Comparison of ENCODE assay signal across 21 cellular contexts in genomic region chr15:51103330-51103729, GRCh38. TPM values are rescaled to one million over a fixed set of nuclear protein-coding genes. Genes with fewer than 3 reads are reported as not detected.
A peak's percentile ranks its signal among the peaks of the same experiment; 100 is the strongest.
DNase-seq lines count a peak whose midpoint lies in the region; ATAC-seq, FAIRE-seq and TF ChIP-seq lines count a peak whose summit lies in the region.
"Had no signal": no experiment of that assay in that cellular context is flagged by ENCODE, and none has a peak within 500 bp of the region (broad histone marks: within the 10 kb centered on the region; RNA-seq: fewer than 3 reads in every experiment).

No MANE protein-coding gene starts in this region.

- TF ChIP-seq CTCF in foreskin fibroblast (IDR thresholded peaks at IDR 0.05; ENCODE audit: low read depth, low read length) = no peak
- TF ChIP-seq CTCF in stomach (IDR thresholded peaks at IDR 0.05) = no peak

- H3K4me3 Mint-ChIP-seq in activated CD4-positive, alpha-beta T cell treated with anti-CD3 and anti-CD28 coated beads, Interleukin-2, amount 10 ng/mL, durations not matched to agents 24 days and 14 days = no peak overlapping the region
- H3K4me3 Mint-ChIP-seq: activated naive CD4-positive, alpha-beta T cell treated with anti-CD3 and anti-CD28 coated beads, Interleukin-2, amount 10 ng/mL, durations not matched to agents 7 days and 5 days; memory B cell; stimulated activated effector memory CD8-positive, alpha-beta T cell treated with anti-CD3 and anti-CD28 coated beads, Interleukin-12 subunit alpha, Interleukin-12 subunit beta, amount 100 ng/mL, for 72 hours; WTC11 had no signal

- H3K9ac ChIP-seq in adipocyte (ENCODE audit: low read length) = no peak overlapping the region

- H3K36me3 Mint-ChIP-seq in activated CD4-positive, alpha-beta T cell treated with anti-CD3 and anti-CD28 coated beads, Interleukin-2, amount 10 ng/mL, durations not matched to agents 24 days and 14 days (ENCODE audit: low read depth) = no peaks in the 10 kb centered on the region
- H3K36me3 Mint-ChIP-seq: activated naive CD4-positive, alpha-beta T cell treated with anti-CD3 and anti-CD28 coated beads, Interleukin-2, amount 10 ng/mL, durations not matched to agents 7 days and 5 days; memory B cell; stimulated activated effector memory CD8-positive, alpha-beta T cell treated with anti-CD3 and anti-CD28 coated beads, Interleukin-12 subunit alpha, Interleukin-12 subunit beta, amount 100 ng/mL, for 72 hours; WTC11 had no signal

- H3K27ac ChIP-seq in stomach = peak overlapping the region in 3 of 5 donors; percentile 51 to 62 (median 56)

- ATAC-seq in GM21360 (IDR thresholded peaks at IDR 0.05; ENCODE audit: unreplicated experiment) = no peak
- ATAC-seq: PC-3; stimulated activated effector memory CD8-positive, alpha-beta T cell treated with anti-CD3 and anti-CD28 coated beads, Interleukin-12 subunit alpha, Interleukin-12 subunit beta, amount 100 ng/mL, for 72 hours; WTC11 had no signal

- H3K9me3 ChIP-seq in adipocyte (ENCODE audit: control insufficient read depth, low read length) (no peaks in the 10 kb centered on the region), stomach (no peaks in the 10 kb centered on the region)
- H3K9me3 ChIP-seq: BE2C had no signal

- H3K4me1 Mint-ChIP-seq in activated CD4-positive, alpha-beta T cell treated with anti-CD3 and anti-CD28 coated beads, Interleukin-2, amount 10 ng/mL, durations not matched to agents 24 days and 14 days = no peaks in the 10 kb centered on the region
- H3K4me1 Mint-ChIP-seq: activated naive CD4-positive, alpha-beta T cell treated with anti-CD3 and anti-CD28 coated beads, Interleukin-2, amount 10 ng/mL, durations not matched to agents 7 days and 5 days; memory B cell; stimulated activated effector memory CD8-positive, alpha-beta T cell treated with anti-CD3 and anti-CD28 coated beads, Interleukin-12 subunit alpha, Interleukin-12 subunit beta, amount 100 ng/mL, for 72 hours had no signal

- peak; percentile 71 for DNase-seq in EH (ENCODE audit: low read depth)
- DNase-seq in adipocyte (ENCODE audit: low read depth) = no peak
- DNase-seq in foreskin fibroblast = peak; percentile 70 to 80
- DNase-seq in stomach = no peak
- no peak for DNase-seq in frontal cortex (ENCODE audit: low spot score in 2 of 2)
- no peak for DNase-seq in activated CD4-positive, alpha-beta T cell treated with anti-CD3 and anti-CD28 coated beads, Interleukin-2, amount 10 ng/mL, durations not matched to agents 24 days and 14 days
- no peak for DNase-seq in SIG-M5 treated with dmso at 0.1 percent for 504 hours (lab: John Stamatoyannopoulos, UW; ENCODE audit: unreplicated experiment)
- DNase-seq: activated CD8-positive, alpha-beta memory T cell treated with anti-CD3 and anti-CD28 coated beads, Interleukin-2, amount 50 U/mL, for 4 hours; activated naive CD4-positive, alpha-beta T cell treated with anti-CD3 and anti-CD28 coated beads, Interleukin-2, amount 10 ng/mL, durations not matched to agents 7 days and 5 days; BE2C; DMS153; H7; NCI-H1694 treated with DMSO at 0.1 percent for 48 hours; NCI-H524 treated with DMSO at 0.1 percent for 48 hours; PC-3; SW 1271 had no signal

- peaks cover 23% of the 10 kb centered on the region for H3K4me1 ChIP-seq in adipocyte (ENCODE audit: control insufficient read depth, insufficient read depth, low read length)
- H3K4me1 ChIP-seq in stomach = peaks cover 0 to 7% (median 0%) of the 10 kb centered on the region in 4 donors
- H3K4me1 ChIP-seq: BE2C had no signal

- no peak for FAIRE-seq in frontal cortex (lab: Jason Lieb, UNC)

- no peaks in the 10 kb centered on the region for H3K36me3 ChIP-seq in adipocyte (ENCODE audit: control insufficient read depth, insufficient read depth, low read length, severe bottlenecking)
- H3K36me3 ChIP-seq in stomach = no peaks in the 10 kb centered on the region
- H3K36me3 ChIP-seq: BE2C had no signal

- no peaks in the 10 kb centered on the region for H3K9me3 Mint-ChIP-seq in activated CD4-positive, alpha-beta T cell treated with anti-CD3 and anti-CD28 coated beads, Interleukin-2, amount 10 ng/mL, durations not matched to agents 24 days and 14 days
- H3K9me3 Mint-ChIP-seq: activated naive CD4-positive, alpha-beta T cell treated with anti-CD3 and anti-CD28 coated beads, Interleukin-2, amount 10 ng/mL, durations not matched to agents 7 days and 5 days; memory B cell; stimulated activated effector memory CD8-positive, alpha-beta T cell treated with anti-CD3 and anti-CD28 coated beads, Interleukin-12 subunit alpha, Interleukin-12 subunit beta, amount 100 ng/mL, for 72 hours; WTC11 had no signal

- intact Hi-C loops in stomach (cut with DNase I; ENCODE audit: low total_unique reads) = no loop called here
- intact Hi-C loops in activated CD4-positive, alpha-beta T cell treated with anti-CD3 and anti-CD28 coated beads, Interleukin-2, amount 10 ng/mL, durations not matched to agents 24 days and 14 days (cut with micrococcal nuclease) = no loop called here

- 71 to 88% (median 82%) methylated on average over 1 of the region's 1 CpG for WGBS in stomach, 5 donors

- H3K4me3 ChIP-seq in adipocyte (ENCODE audit: low read length) (peak overlapping the region; percentile 34), foreskin fibroblast (ENCODE audit: low read depth in 1 of 2, low read length in 2 of 2) (no peak overlapping the region), stomach (no peak overlapping the region)

- H3K27me3 ChIP-seq in adipocyte (replicated peaks; ENCODE audit: control insufficient read depth, insufficient read depth, low read length) (no peaks in the 10 kb centered on the region), stomach (peaks cover 0 to 33% (median 5%) of the 10 kb centered on the region in 3 donors)

- H3K27ac Mint-ChIP-seq in activated CD4-positive, alpha-beta T cell treated with anti-CD3 and anti-CD28 coated beads, Interleukin-2, amount 10 ng/mL, durations not matched to agents 24 days and 14 days = no peak overlapping the region
- H3K27ac Mint-ChIP-seq: activated naive CD4-positive, alpha-beta T cell treated with anti-CD3 and anti-CD28 coated beads, Interleukin-2, amount 10 ng/mL, durations not matched to agents 7 days and 5 days; memory B cell; stimulated activated effector memory CD8-positive, alpha-beta T cell treated with anti-CD3 and anti-CD28 coated beads, Interleukin-12 subunit alpha, Interleukin-12 subunit beta, amount 100 ng/mL, for 72 hours; WTC11 had no signal

- TF ChIP-seq EP300 in stomach (IDR thresholded peaks at IDR 0.05) = no peak

- peaks cover 57% of the 10 kb centered on the region for H3K27me3 Mint-ChIP-seq in activated CD4-positive, alpha-beta T cell treated with anti-CD3 and anti-CD28 coated beads, Interleukin-2, amount 10 ng/mL, durations not matched to agents 24 days and 14 days

- TF ChIP-seq POLR2A in stomach (IDR thresholded peaks at IDR 0.05) = no peak

RNA-seq across cellular contexts. Expression of gene TNFAIP8L3, which starts 8.6 kb away (rescaled TPM):
- total RNA-seq in stomach (1 to 10 TPM in 3 of 5 donors, under 1 TPM in 1, not detected in 1; 0.58 to 5.9 (median 4.5) TPM), frontal cortex (2.9 TPM)
- 10 to 100 TPM in 1 of 3 donors, 1 to 10 TPM in 2; 9.0 to 12.5 (median 9.3) TPM for polyA plus RNA-seq in stomach
- 0.52 and 0.77 TPM in 2 replicates for total RNA-seq in activated CD4-positive, alpha-beta T cell treated with anti-CD3 and anti-CD28 coated beads, Interleukin-2, amount 10 ng/mL, durations not matched to agents 24 days and 14 days
- total RNA-seq: epithelial cell of proximal tubule, PC-3 had no signal

Comparison
In these comparisons a context has a peak if more than half of its experiments do, and no peak if none do; other contexts are left out.
1. DNase-seq: peak in EH (single experiment) and foreskin fibroblast (2 of 2); none in adipocyte (single experiment), stomach (single experiment), frontal cortex (0 of 2), activated CD4-positive, alpha-beta T cell treated with anti-CD3 and anti-CD28 coated beads, Interleukin-2, amount 10 ng/mL, durations not matched to agents 24 days and 14 days (single experiment) and SIG-M5 treated with dmso at 0.1 percent for 504 hours (single experiment).